8 cellular contexts compared by ENCODE assay signal in the genomic region with DNA sequence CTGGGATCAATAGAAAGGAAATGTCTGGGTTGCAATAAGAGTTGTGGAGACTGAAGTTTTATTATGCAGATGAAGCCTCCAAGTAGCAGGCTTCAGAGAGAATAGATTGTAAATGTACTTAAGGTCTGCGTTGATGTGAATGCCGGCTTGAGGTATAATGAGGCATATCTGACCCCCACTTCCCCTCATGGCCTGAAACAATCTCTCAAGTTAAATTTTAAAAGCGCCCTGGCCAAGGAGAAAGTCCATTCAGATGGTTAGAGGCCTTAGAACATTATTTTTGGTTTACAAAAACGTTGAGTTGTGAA. TPM values are rescaled to one million over a fixed set of nuclear protein-coding genes. Genes with fewer than 3 reads are reported as not detected.
DNase-seq lines count a peak whose midpoint lies in the region; ATAC-seq and TF ChIP-seq lines count a peak whose summit lies in the region.

No MANE protein-coding gene starts in this region.

- 3% methylated on average over 4 of the region's 4 CpGs for WGBS in mammary epithelial cell (ENCODE audit: low coverage, missing lambda C conversion rate)

- H3K36me3 ChIP-seq in mammary epithelial cell (ENCODE audit: insufficient read depth, low read length) (no peaks in the 10 kb centered on the region), muscle layer of colon (ENCODE audit: insufficient read depth, low read length) (no peaks in the 10 kb centered on the region)

- POLR2A ChIA-PET in AG04449 (lab: Yijun Ruan, JAX): no interaction called here

- in situ Hi-C loops in mammary epithelial cell (cut with MboI; ENCODE audit: low sequenced_read_pairs in 2 of 2): no loop called here

- H3K27ac ChIP-seq in mammary epithelial cell (ENCODE audit: insufficient read depth, low read depth, low read length): peak overlapping the region; percentile 59
- peak overlapping the region; percentile 95 for H3K27ac ChIP-seq in muscle layer of colon (ENCODE audit: low read depth, low read length)

- intact Hi-C loops in mammary epithelial cell (cut with micrococcal nuclease): loop anchor here (2.0 to 5.0 kb wide), 2 partner anchors 103 to 159 kb away; a partner anchor contains a TSS

- no peak for DNase-seq in AG04449 (ENCODE audit: low read depth, low spot score)
- no peak for DNase-seq in HFF-Myc (ENCODE audit: extremely low read depth, low read depth)
- DNase-seq in mammary epithelial cell: no peak
- no peak for DNase-seq in putamen (ENCODE audit: low spot score)

- CTCF ChIA-PET in AG04449 (lab: Yijun Ruan, JAX): no interaction called here
- CTCF ChIA-PET in mammary epithelial cell (lab: Charles Lee; ENCODE audit: low non-redundant PET): no interaction called here

- H3K4me1 ChIP-seq in mammary epithelial cell (ENCODE audit: insufficient read depth, low read length) (peaks cover 32% of the 10 kb centered on the region), muscle layer of colon (ENCODE audit: insufficient read depth, low read length) (peaks cover 34% of the 10 kb centered on the region)

- ATAC-seq in GM18907 (IDR thresholded peaks at IDR 0.05; ENCODE audit: unreplicated experiment): no peak
- ATAC-seq in HG02642 (IDR thresholded peaks at IDR 0.05; ENCODE audit: poor library complexity, unreplicated experiment): no peak
- no peak for ATAC-seq in HG02571 (IDR thresholded peaks at IDR 0.05; ENCODE audit: unreplicated experiment)

- H3K9ac ChIP-seq in mammary epithelial cell (ENCODE audit: insufficient read depth, low read length): peak overlapping the region; percentile 66
- peak overlapping the region; percentile 52 for H3K9ac ChIP-seq in muscle layer of colon (ENCODE audit: low read length)

- TF ChIP-seq CTCF in AG04449 (IDR thresholded peaks at IDR 0.05; ENCODE audit: insufficient read depth, low read length, missing control alignments) (no peak), HFF-Myc (IDR thresholded peaks at IDR 0.05; ENCODE audit: low read depth, low read length, missing control alignments) (no peak), mammary epithelial cell (conservative IDR thresholded peaks at IDR 0.05 in 1 of 2, IDR thresholded peaks at IDR 0.05 in 1 of 2; ENCODE audit: extremely low read depth in 1 of 2, insufficient read depth in 1 of 2, low read depth in 1 of 2, low read length in 2 of 2) (no peak)

- no TSS peak for BruUV-seq in mammary epithelial cell (replicated peaks; lab: Mats Ljungman, UMichigan)

- H3K9me3 ChIP-seq in mammary epithelial cell (replicated peaks; ENCODE audit: insufficient read depth, low read length): no peaks in the 10 kb centered on the region
- no peaks in the 10 kb centered on the region for H3K9me3 ChIP-seq in muscle layer of colon (ENCODE audit: low read length)

- peak overlapping the region; percentile 83 for H3K4me2 ChIP-seq in mammary epithelial cell (ENCODE audit: insufficient read depth, low read depth, low read length)

- peak overlapping the region; percentile 44 for H3K4me3 ChIP-seq in AG04449 (ENCODE audit: low read depth, low read length)
- peak overlapping the region; percentile 52 for H3K4me3 ChIP-seq in HFF-Myc (replicated peaks; ENCODE audit: low read depth, low read length)
- peak overlapping the region; percentile 16 to 61 (median 39) for H3K4me3 ChIP-seq in mammary epithelial cell (replicated peaks in 1 of 3; ENCODE audit: insufficient read depth in 1 of 3, low read depth in 2 of 3, low read length in 3 of 3)
- H3K4me3 ChIP-seq in muscle layer of colon (ENCODE audit: low read depth in 1 of 2, low read length in 2 of 2): peak overlapping the region; percentile 47 to 96

- H3K27me3 ChIP-seq in mammary epithelial cell (ENCODE audit: insufficient read depth, low read length): no peaks in the 10 kb centered on the region
- no peaks in the 10 kb centered on the region for H3K27me3 ChIP-seq in muscle layer of colon (ENCODE audit: control insufficient read depth in 1 of 2, insufficient read depth in 2 of 2, low read length in 2 of 2)

- no peaks in the 10 kb centered on the region for H4K20me1 ChIP-seq in mammary epithelial cell (ENCODE audit: insufficient read depth, low read length)

- peak overlapping the region; percentile 84 for H2AFZ ChIP-seq in mammary epithelial cell (ENCODE audit: low read depth, low read length)

- peaks cover 9% of the 10 kb centered on the region for H3K79me2 ChIP-seq in mammary epithelial cell (ENCODE audit: insufficient read depth, low read length)

- dilution Hi-C loops in mammary epithelial cell (cut with HindIII; ENCODE audit: low sequenced_read_pairs): loop anchor here (5.0 kb wide), 1 partner anchor 87 kb away; no protein-coding TSS in a partner anchor

RNA-seq across cellular contexts. Expression of a gene that starts 28.3 kb away (rescaled TPM):
- total RNA-seq in mammary epithelial cell: not detected
- not detected for polyA plus RNA-seq in mammary epithelial cell
- not detected for polyA minus RNA-seq in mammary epithelial cell
